31 cellular contexts compared by ENCODE assay signal in genomic region chrX:19650996-19651395, GRCh38.
"Had no signal": no experiment of that assay in that cellular context is flagged by ENCODE, and none has a peak within 500 bp of the region (broad histone marks: within the 10 kb centered on the region; RNA-seq: fewer than 3 reads in every experiment).

No MANE protein-coding gene starts in this region.

- H3K27me3 Mint-ChIP-seq: activated CD4-positive, alpha-beta T cell treated with anti-CD3 and anti-CD28 coated beads for 36 hours; brain; naive thymus-derived CD4-positive, alpha-beta T cell; stimulated activated memory B cell treated with anti-CD40 and anti-IgM and Interleukin-4, amounts not matched to agents 10 μg/mL and 1 μg/mL and 100 μg/mL, for 72 hours; stimulated activated naive CD8-positive, alpha-beta T cell treated with anti-CD3 and anti-CD28 coated beads, Interleukin-15, amount 100 ng/mL, for 72 hours; T-cell had no signal

- H3K4me3 Mint-ChIP-seq: activated CD4-positive, alpha-beta T cell treated with anti-CD3 and anti-CD28 coated beads for 36 hours; activated T-cell treated with anti-CD3 and anti-CD28 coated beads, Interleukin-2, amount 50 U/mL, for 72 hours; brain; endodermal cell; stimulated activated memory B cell treated with anti-CD40 and anti-IgM and Interleukin-4, amounts not matched to agents 10 μg/mL and 1 μg/mL and 100 μg/mL, for 72 hours; stimulated activated naive CD8-positive, alpha-beta T cell treated with anti-CD3 and anti-CD28 coated beads, Interleukin-15, amount 100 ng/mL, for 72 hours; T-cell; T-helper 2 cell treated with Interferon-gamma antibody and Interleukin-4, amounts not matched to agents 5 μg/mL and 100 μg/mL, for 36 hours had no signal

- H3K36me3 ChIP-seq: cardiac muscle cell, heart right ventricle, lower lobe of right lung, pancreas, right atrium auricular region, tibial artery, upper lobe of right lung had no signal

- H3K9me3 Mint-ChIP-seq: activated naive CD4-positive, alpha-beta T cell treated with anti-CD3 and anti-CD28 coated beads, Interleukin-2, amount 50 U/mL, for 72 hours; stimulated activated memory B cell treated with anti-CD40 and anti-IgM and Interleukin-4, amounts not matched to agents 10 μg/mL and 1 μg/mL and 100 μg/mL, for 72 hours; T-cell; T-helper 2 cell treated with Interferon-gamma antibody and Interleukin-4, amounts not matched to agents 5 μg/mL and 100 μg/mL, for 36 hours had no signal

- H3K27me3 ChIP-seq: cardiac muscle cell, foreskin keratinocyte, heart right ventricle, pancreas, right atrium auricular region, tibial artery, upper lobe of right lung had no signal

- H3K27ac ChIP-seq: cardiac muscle cell, coronary artery, foreskin keratinocyte, lower lobe of right lung, pancreas, right atrium auricular region, tibial artery, upper lobe of right lung had no signal

- H3K9me3 ChIP-seq: heart right ventricle, lower lobe of right lung, pancreas, right atrium auricular region, tibial artery, upper lobe of right lung had no signal

- ATAC-seq: activated CD4-positive, alpha-beta T cell treated with anti-CD3 and anti-CD28 coated beads for 36 hours; activated naive CD4-positive, alpha-beta T cell treated with anti-CD3 and anti-CD28 coated beads, Interleukin-2, amount 50 U/mL, for 72 hours; activated T-cell treated with anti-CD3 and anti-CD28 coated beads, Interleukin-2, amount 50 U/mL, for 72 hours; esophagus mucosa; foreskin keratinocyte; heart right ventricle; left lobe of liver; lower lobe of right lung; naive thymus-derived CD4-positive, alpha-beta T cell; pancreas; stimulated activated memory B cell treated with anti-CD40 and anti-IgM and Interleukin-4, amounts not matched to agents 10 μg/mL and 1 μg/mL and 100 μg/mL, for 72 hours; stimulated activated naive CD8-positive, alpha-beta T cell treated with anti-CD3 and anti-CD28 coated beads, Interleukin-15, amount 100 ng/mL, for 72 hours; T-cell; upper lobe of right lung had no signal

- H3K4me1 ChIP-seq: foreskin keratinocyte, lower lobe of right lung, pancreas, right atrium auricular region, tibial artery, upper lobe of right lung had no signal

- H3K27ac Mint-ChIP-seq: endodermal cell; stimulated activated memory B cell treated with anti-CD40 and anti-IgM and Interleukin-4, amounts not matched to agents 10 μg/mL and 1 μg/mL and 100 μg/mL, for 72 hours; T-helper 2 cell treated with Interferon-gamma antibody and Interleukin-4, amounts not matched to agents 5 μg/mL and 100 μg/mL, for 36 hours had no signal

- H3K4me2 ChIP-seq: smooth muscle cell had no signal

- DNase-seq: activated CD4-positive, alpha-beta T cell treated with anti-CD3 and anti-CD28 coated beads for 36 hours; activated CD4-positive, CD25-positive, alpha-beta regulatory T cell; activated naive CD4-positive, alpha-beta T cell; activated T-cell treated with anti-CD3 and anti-CD28 coated beads for 4 hours; activated T-cell treated with anti-CD3 and anti-CD28 coated beads, Interleukin-2, amount 50 U/mL, for 72 hours; aorta; cerebellar nuclear complex; endodermal cell; foreskin keratinocyte; heart right ventricle; kidney glomerular epithelial cell; lower lobe of right lung; naive thymus-derived CD4-positive, alpha-beta T cell; pancreas; stimulated activated CD4-positive, alpha-beta T cell treated with anti-CD3 and anti-CD28 coated beads, Interleukin-1b, Interleukin-23, amount 100 ng/mL, for 48 hours; stimulated activated CD4-positive, alpha-beta T cell treated with anti-CD3 and anti-CD28 coated beads, Interleukin-4, amount 100 ng/mL, for 4 hours; stimulated activated CD8-positive, alpha-beta memory T cell treated with anti-CD3 and anti-CD28 coated beads, Interleukin-4, amount 100 ng/mL, for 48 hours; stimulated activated naive CD8-positive, alpha-beta T cell treated with anti-CD3 and anti-CD28 coated beads, Interleukin-15, amount 100 ng/mL, for 72 hours; T-cell; tibial artery; upper lobe of right lung had no signal

- H3K36me3 Mint-ChIP-seq: brain had no signal

- H3K4me3 ChIP-seq: cardiac muscle cell, coronary artery, heart right ventricle, lower lobe of right lung, pancreas, right atrium auricular region, smooth muscle cell, tibial artery, upper lobe of right lung had no signal
